ENCODE assay signal across 9 cellular contexts in genomic region chr5:113487411-113487778, GRCh38. TPM values are rescaled to one million over a fixed set of nuclear protein-coding genes. Genes with fewer than 3 reads are reported as not detected.
DNase-seq lines count a peak whose midpoint lies in the region; ATAC-seq and TF ChIP-seq lines count a peak whose summit lies in the region.
"Had no signal": no experiment of that assay in that cellular context is flagged by ENCODE, and none has a peak within 500 bp of the region (broad histone marks: within the 10 kb centered on the region; RNA-seq: fewer than 3 reads in every experiment).

No MANE protein-coding gene starts in this region.

- H3K36me3 ChIP-seq in right lobe of liver: no peaks in the 10 kb centered on the region
- H3K36me3 ChIP-seq in upper lobe of left lung: no peaks in the 10 kb centered on the region

- peak overlapping the region; percentile 78 to 89 for H3K4me3 Mint-ChIP-seq in CD14-positive monocyte
- H3K4me3 Mint-ChIP-seq in chondrocyte (ENCODE audit: unreplicated experiment): peak overlapping the region; percentile 91

- H3K27ac ChIP-seq in right lobe of liver (no peak overlapping the region), upper lobe of left lung (no peak overlapping the region)

- H3K9me3 ChIP-seq in right lobe of liver (peaks cover 0 to 3% (median 0%) of the 10 kb centered on the region in 4 donors), upper lobe of left lung (peaks cover 7 to 24% (median 12%) of the 10 kb centered on the region in 4 donors)

- H3K4me1 ChIP-seq in right lobe of liver: peaks cover 0 to 8% (median 0%) of the 10 kb centered on the region in 4 donors
- H3K4me1 ChIP-seq in upper lobe of left lung: peaks cover 11 to 28% (median 21%) of the 10 kb centered on the region in 4 donors

- whole genome bisulfite sequencing in right lobe of liver (ENCODE audit: insufficient coverage, low coverage, low lambda C conversion rate, missing lambda C conversion rate): 6% methylated on average over 15 of the region's 18 CpGs
- WGBS in upper lobe of left lung, 2 donors: 0 to 4% methylated on average over 4 to 18 of the region's 18 CpGs

- H3K4me1 Mint-ChIP-seq in CD14-positive monocyte (peaks cover 26% of the 10 kb centered on the region), chondrocyte (ENCODE audit: low read depth) (peaks cover 32% of the 10 kb centered on the region)

- intact Hi-C loops in CD14-positive monocyte (cut with micrococcal nuclease) (no loop called here), right lobe of liver (cut with DNase I) (no loop called here)

- peaks cover 0 to 14% of the 10 kb centered on the region in 2 donors for H3K27me3 ChIP-seq in right lobe of liver
- H3K27me3 ChIP-seq in upper lobe of left lung: peaks cover 0 to 15% (median 7%) of the 10 kb centered on the region in 4 donors

- TF ChIP-seq EP300 in upper lobe of left lung (IDR thresholded peaks at IDR 0.05): no peak

- TF ChIP-seq CTCF in CD14-positive monocyte (IDR thresholded peaks at IDR 0.05) (no peak), chondrocyte (IDR thresholded peaks at IDR 0.05) (no peak), right lobe of liver (IDR thresholded peaks at IDR 0.05) (no peak), upper lobe of left lung (IDR thresholded peaks at IDR 0.05) (no peak)

- TF ChIP-seq POLR2A in right lobe of liver (IDR thresholded peaks at IDR 0.05) (no peak), upper lobe of left lung (IDR thresholded peaks at IDR 0.05) (no peak)

- H3K27me3 Mint-ChIP-seq in CD14-positive monocyte (ENCODE audit: low read depth in 3 of 3): peaks cover 86 to 93% (median 92%) of the 10 kb centered on the region in 3 donors
- H3K27me3 Mint-ChIP-seq in chondrocyte (ENCODE audit: low read depth): no peaks in the 10 kb centered on the region

- peak overlapping the region in 2 of 3 donors; percentile 31 to 58 for H3K4me3 ChIP-seq in right lobe of liver
- peak overlapping the region in 3 of 4 donors; percentile 49 to 63 (median 58) for H3K4me3 ChIP-seq in upper lobe of left lung

- DNase-seq in CD14-positive monocyte (ENCODE audit: low spot score): no peak
- DNase-seq in HuH-7.5 (ENCODE audit: low spot score): peak; percentile 33
- peak; percentile 59 for DNase-seq in chondrocyte (ENCODE audit: low spot score)
- DNase-seq in right lobe of liver: peak in 1 of 3 donors; percentile 23
- DNase-seq in upper lobe of left lung: peak in 1 of 2 donors; percentile 60
- DNase-seq in HK-2 (ENCODE audit: unreplicated experiment): no peak
- no peak for DNase-seq in COLO829 (ENCODE audit: low spot score)

- H3K9me3 Mint-ChIP-seq in CD14-positive monocyte: peaks cover 10 to 43% (median 30%) of the 10 kb centered on the region in 7 donors
- H3K9me3 Mint-ChIP-seq in chondrocyte (ENCODE audit: low read depth): peaks cover 15% of the 10 kb centered on the region

- ATAC-seq in right lobe of liver: peak; percentile 27 to 59 (median 30)
- peak in 1 of 2 donors; percentile 1 for ATAC-seq in upper lobe of left lung (ENCODE audit: low FRiP score in 2 of 2)
- ATAC-seq in HG03469 (IDR thresholded peaks at IDR 0.05; ENCODE audit: unreplicated experiment): no peak

- H3K27ac Mint-ChIP-seq in CD14-positive monocyte (no peak overlapping the region), chondrocyte (ENCODE audit: unreplicated experiment) (peak overlapping the region; percentile 79)

- H3K36me3 Mint-ChIP-seq in CD14-positive monocyte (peaks cover 12 to 16% of the 10 kb centered on the region in 2 donors), chondrocyte (ENCODE audit: low read depth) (peaks cover 8% of the 10 kb centered on the region)

RNA-seq across cellular contexts. Expression of gene MCC, which starts 0.9 kb away (rescaled TPM):
- polyA plus RNA-seq in CD14-positive monocyte: under 1 TPM in 1 of 2 donors, not detected in 1; 0.09 TPM
- total RNA-seq in chondrocyte (13.2 to 18.6 TPM (median 15.0 TPM) in 3 replicates), right lobe of liver (10 to 100 TPM; 23.1 to 35.2 (median 26.1) TPM), upper lobe of left lung (10 to 100 TPM; 12.1 to 67.1 (median 21.3) TPM)

RNA-seq across cellular contexts. Expression of gene YTHDC2, which starts 26.1 kb away (rescaled TPM):
- 10 to 100 TPM in 1 of 2 donors, 1 to 10 TPM in 1; 5.8 to 10.3 TPM for polyA plus RNA-seq in CD14-positive monocyte
- total RNA-seq in chondrocyte: 19.0 to 25.6 TPM (median 20.1 TPM) in 3 replicates
- total RNA-seq in right lobe of liver: 10 to 100 TPM; 12.2 to 18.3 (median 15.7) TPM
- 10 to 100 TPM; 18.3 to 32.9 (median 21.6) TPM for total RNA-seq in upper lobe of left lung

RNA-seq across cellular contexts. Expression of gene TSSK1B, which starts 52.6 kb away (rescaled TPM):
- polyA plus RNA-seq in CD14-positive monocyte: not detected
- 0.10 to 0.36 TPM in 2 of 3 replicates, not detected in the other for total RNA-seq in chondrocyte
- not detected for total RNA-seq in right lobe of liver
- total RNA-seq in upper lobe of left lung: under 1 TPM in 3 of 6 donors, not detected in 3; 0.09 to 0.30 (median 0.15) TPM
- total RNA-seq: dermis microvascular lymphatic vessel endothelial cell had no signal

Comparison
In these comparisons a context has a peak if more than half of its experiments do, and no peak if none do; other contexts are left out.
1. DNase-seq: peak in HuH-7.5 (single experiment) and chondrocyte (single experiment); none in CD14-positive monocyte (single experiment), HK-2 (single experiment) and COLO829 (single experiment).